ENCODE assay signal across 1 cellular context in genomic region chr3:127749361-127749760, GRCh38.
TF ChIP-seq lines count a peak whose summit lies in the region.

No MANE protein-coding gene starts in this region.

TF ChIP-seq in GM23338, 12 proteins besides CTCF, POLR2A, EP300 and RAD21 (continued from another document):
- TF ChIP-seq ZNF462 (CRISPR knock-in tag; IDR thresholded peaks at IDR 0.05): no peak
- no peak for TF ChIP-seq ZNF331 (CRISPR knock-in tag; IDR thresholded peaks at IDR 0.05; ENCODE audit: low read depth)
- no peak for TF ChIP-seq CREB1 (CRISPR knock-in tag; IDR thresholded peaks at IDR 0.05; ENCODE audit: low read depth)
- no peak for TF ChIP-seq EZH2 (IDR thresholded peaks at IDR 0.05; ENCODE audit: low read depth, unreplicated experiment)
- TF ChIP-seq ZNF114 (CRISPR knock-in tag; IDR thresholded peaks at IDR 0.05): no peak
- TF ChIP-seq EZH2phosphoT487 (IDR thresholded peaks at IDR 0.05; ENCODE audit: unreplicated experiment): no peak
- no peak for TF ChIP-seq NANOG (IDR thresholded peaks at IDR 0.05; ENCODE audit: borderline replicate concordance)
